16 cellular contexts compared by ENCODE assay signal in the genomic region with DNA sequence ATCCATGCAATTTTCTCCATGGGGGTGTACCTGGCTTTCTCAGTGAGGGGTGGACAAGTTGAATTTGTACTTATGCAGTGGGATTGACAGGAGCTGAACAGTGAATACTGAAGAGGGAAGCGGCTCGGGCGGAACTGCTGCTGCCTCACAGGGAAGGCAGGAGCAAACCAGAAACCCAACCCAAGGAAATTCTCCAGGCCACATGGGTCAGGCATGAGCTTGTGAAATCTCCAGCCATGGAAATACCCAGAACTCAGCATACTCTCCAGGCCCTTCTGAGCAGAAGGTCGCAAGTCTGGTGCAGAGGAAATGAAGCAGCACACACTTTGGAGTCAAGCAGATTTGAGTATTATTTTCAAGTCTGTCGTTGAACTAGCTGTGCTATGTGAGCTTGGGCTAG. TPM values are rescaled to one million over a fixed set of nuclear protein-coding genes. Genes with fewer than 3 reads are reported as not detected.
DNase-seq lines count a peak whose midpoint lies in the region; ATAC-seq and TF ChIP-seq lines count a peak whose summit lies in the region.
"Had no signal": no experiment of that assay in that cellular context is flagged by ENCODE, and none has a peak within 500 bp of the region (broad histone marks: within the 10 kb centered on the region; RNA-seq: fewer than 3 reads in every experiment).

No MANE protein-coding gene starts in this region.

- no peaks in the 10 kb centered on the region for H3K27me3 ChIP-seq in osteoblast (ENCODE audit: insufficient read depth, low read length)
- H3K27me3 ChIP-seq: tibial artery had no signal

- DNase-seq in Ammon's horn (ENCODE audit: low spot score): peak; percentile 63
- DNase-seq in UCSD-AML1 (lab: John Stamatoyannopoulos, UW; ENCODE audit: unreplicated experiment): peak; percentile 54
- peak; percentile 39 for DNase-seq in left cardiac atrium
- no peak for DNase-seq in osteoblast (ENCODE audit: insufficient read length, low spot score, missing footprints)
- DNase-seq in omental fat pad (ENCODE audit: low spot score): no peak
- no peak for DNase-seq in NCI-H2029 treated with DMSO at 0.1 percent for 48 hours (lab: John Stamatoyannopoulos, UW)
- DNase-seq: activated CD4-positive, alpha-beta T cell treated with anti-CD3 and anti-CD28 coated beads, Interleukin-2, amount 50 U/mL, for 4 hours; activated effector memory CD4-positive, alpha-beta T cell treated with Interleukin-2 at 50 U/mL for 16 hours; effector CD4-positive, alpha-beta T cell; HCEC 1CT; NCI-H1694 treated with DMSO at 0.1 percent for 48 hours; NCI-H774 had no signal

- H4K20me1 ChIP-seq in osteoblast (ENCODE audit: insufficient read depth, low read length): no peaks in the 10 kb centered on the region

- H2AFZ ChIP-seq in osteoblast (ENCODE audit: low read length): peak overlapping the region; percentile 43

- H3K4me1 ChIP-seq in osteoblast (ENCODE audit: insufficient read depth, low read length): peaks cover 10% of the 10 kb centered on the region

- no peak overlapping the region for H3K4me3 ChIP-seq in osteoblast (ENCODE audit: insufficient read depth, low read length)
- H3K4me3 ChIP-seq: tibial artery had no signal

- TF ChIP-seq CTCF in osteoblast (IDR thresholded peaks at IDR 0.05; ENCODE audit: extremely low read depth, low read depth, low read length) (no peak), omental fat pad (IDR thresholded peaks at IDR 0.05) (no peak)

- peak; percentile 39 to 50 for ATAC-seq in left cardiac atrium
- no peak for ATAC-seq in HG03280 (IDR thresholded peaks at IDR 0.05; ENCODE audit: unreplicated experiment)
- ATAC-seq in omental fat pad (ENCODE audit: low FRiP score): no peak
- no peak for ATAC-seq in HG02610 (IDR thresholded peaks at IDR 0.05; ENCODE audit: unreplicated experiment)

- no peaks in the 10 kb centered on the region for H3K9me3 ChIP-seq in osteoblast (ENCODE audit: low read depth, low read length)
- H3K9me3 ChIP-seq: tibial artery had no signal

- no peaks in the 10 kb centered on the region for H3K79me2 ChIP-seq in osteoblast (ENCODE audit: insufficient read depth, low read length)

- H3K27ac ChIP-seq in osteoblast (ENCODE audit: low read depth, low read length): no peak overlapping the region
- H3K27ac ChIP-seq: RWPE1, tibial artery had no signal

- intact Hi-C loops in left cardiac atrium (cut with DNase I): loop anchor here in 1 of 2 donors (10.0 kb wide), 1 partner anchor 51 kb away; no protein-coding TSS in a partner anchor

- no peak overlapping the region for H3K4me2 ChIP-seq in osteoblast (ENCODE audit: insufficient read depth, low read length)

- H3K36me3 ChIP-seq in osteoblast (ENCODE audit: insufficient read depth, low read length): no peaks in the 10 kb centered on the region
- H3K36me3 ChIP-seq: tibial artery had no signal

RNA-seq across cellular contexts. Expression of gene INO80C, which starts 26.5 kb away (rescaled TPM):
- total RNA-seq in left cardiac atrium: 10 to 100 TPM; 22.9 to 23.5 TPM
- 9.0 and 14.4 TPM in 2 replicates for total RNA-seq in osteoblast
- 10 to 100 TPM in 2 of 4 donors, 1 to 10 TPM in 2; 6.3 to 20.7 (median 9.6) TPM for total RNA-seq in omental fat pad

RNA-seq across cellular contexts. Expression of gene GALNT1, which starts 57.3 kb away (rescaled TPM):
- total RNA-seq in left cardiac atrium (10 to 100 TPM; 54.1 to 58.5 TPM), osteoblast (775 and 796 TPM in 2 replicates), omental fat pad (10 to 100 TPM; 42.7 to 59.7 (median 54.1) TPM)

Comparison
In these comparisons a context has a peak if more than half of its experiments do, and no peak if none do; other contexts are left out.
1. DNase-seq: peak in Ammon's horn (single experiment), UCSD-AML1 (single experiment) and left cardiac atrium (single experiment); none in osteoblast (single experiment), omental fat pad (single experiment) and NCI-H2029 treated with DMSO at 0.1 percent for 48 hours (single experiment).
2. ATAC-seq: peak in left cardiac atrium (2 of 2); none in HG03280 (single experiment), omental fat pad (single experiment) and HG02610 (single experiment).
3. RNA of gene GALNT1, which starts 57.3 kb away (total RNA-seq): 775 to 796 TPM in osteoblast; 54.1 to 58.5 TPM in left cardiac atrium and 42.7 to 59.7 TPM in omental fat pad; every median in the first group is over 10 times any median in the second.